ENCODE assay signal across 1 cellular context in the genomic region with DNA sequence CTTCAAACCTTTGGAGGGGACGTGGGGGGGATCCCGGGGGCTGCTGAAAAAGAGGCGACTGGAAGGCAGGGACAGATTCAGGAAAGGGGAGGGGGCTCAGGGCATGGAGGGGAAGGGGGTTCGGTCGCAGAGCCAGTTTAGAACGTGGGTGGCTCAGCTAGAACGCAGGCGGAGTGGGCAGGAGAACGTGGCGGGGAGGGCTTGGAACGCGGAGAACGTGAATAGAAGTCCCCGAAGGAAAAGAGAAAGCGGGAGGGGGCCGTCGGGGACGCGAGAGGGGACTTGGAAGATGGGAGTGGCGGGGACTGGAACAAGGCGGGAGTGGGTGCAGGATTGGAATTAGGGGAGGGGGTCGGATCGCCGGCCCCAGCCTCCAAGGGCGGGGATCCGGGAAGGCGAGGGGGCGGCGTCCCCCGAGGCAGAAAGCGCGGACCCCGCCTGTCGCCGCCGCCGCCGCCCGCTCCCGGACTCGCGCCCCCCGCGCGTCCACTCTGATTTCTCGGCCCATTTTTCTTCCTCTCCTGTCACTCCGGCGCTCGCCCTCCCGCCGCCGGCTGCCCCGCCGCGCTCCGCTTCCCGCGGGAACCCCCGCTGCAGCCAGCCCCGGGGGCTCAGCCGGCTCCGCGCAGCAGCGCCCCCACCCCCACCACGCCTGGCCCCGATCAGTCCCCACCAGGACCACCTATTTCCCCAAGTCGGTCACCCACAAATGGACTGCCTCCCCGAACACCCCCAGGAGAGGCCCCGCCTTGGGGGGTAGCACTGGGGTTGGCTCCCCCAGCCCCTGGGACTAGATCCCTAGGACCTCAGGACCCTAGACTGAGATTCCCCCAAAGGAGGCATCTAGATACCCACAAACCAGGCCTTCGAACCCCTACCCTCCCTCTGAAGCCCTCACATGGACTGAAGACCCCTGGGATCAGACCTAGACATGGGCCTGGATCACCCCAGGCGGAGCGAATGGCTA.
TF ChIP-seq lines count a peak whose summit lies in the region.

No MANE protein-coding gene starts in this region.

TF ChIP-seq in neural cell, 6 proteins besides CTCF, POLR2A, EP300 and RAD21 (continued from another document):
- no peak for TF ChIP-seq REST (IDR thresholded peaks at IDR 0.05; ENCODE audit: borderline replicate concordance)
- no peak for TF ChIP-seq SMC3 (conservative IDR thresholded peaks at IDR 0.05; ENCODE audit: poor library complexity)
